11 cellular contexts compared by ENCODE assay signal in genomic region chr12:115938794-115939377, GRCh38.
"Had no signal": no experiment of that assay in that cellular context is flagged by ENCODE, and none has a peak within 500 bp of the region (broad histone marks: within the 10 kb centered on the region; RNA-seq: fewer than 3 reads in every experiment).

No MANE protein-coding gene starts in this region.

- FAIRE-seq: H1, H54 had no signal

- H3K4me1 Mint-ChIP-seq: GM23338, H9 had no signal

- DNase-seq: GM23248, GOT3, H7, H9, HCEC 1CT, HFFc6 had no signal

- H3K36me3 ChIP-seq: HAP-1 had no signal

- H3K4me3 ChIP-seq: GM23248, GM23338, HAP-1 had no signal

- H2AFZ ChIP-seq: GM23248, GM23338 had no signal

- H3K4me3 Mint-ChIP-seq: GM23338, H9, HFFc6 had no signal

- H3K4me1 ChIP-seq: HAP-1 had no signal

- ATAC-seq: GM23338, HCT116 had no signal

- H3K9ac ChIP-seq: GM23248 had no signal

- H3K27ac Mint-ChIP-seq: GM23338, H9, HFFc6 had no signal

- H3K4me2 ChIP-seq: GM23338 had no signal

- H3K27ac ChIP-seq: GM23248 had no signal
